In genomic region chr2:42492691-42493467, GRCh38 we compare ENCODE assay signal across 9 cellular contexts. TPM values are rescaled to one million over a fixed set of nuclear protein-coding genes. Genes with fewer than 3 reads are reported as not detected.
A peak's percentile ranks its signal among the peaks of the same experiment; 100 is the strongest.
DNase-seq lines count a peak whose midpoint lies in the region; ATAC-seq, FAIRE-seq and TF ChIP-seq lines count a peak whose summit lies in the region.
"Had no signal": no experiment of that assay in that cellular context is flagged by ENCODE, and none has a peak within 500 bp of the region (broad histone marks: within the 10 kb centered on the region; RNA-seq: fewer than 3 reads in every experiment).

No MANE protein-coding gene starts in this region.

- H3K36me3 Mint-ChIP-seq in activated naive CD4-positive, alpha-beta T cell treated with anti-CD3 and anti-CD28 coated beads, Interleukin-2, amount 10 ng/mL, durations not matched to agents 7 days and 5 days = no peaks in the 10 kb centered on the region

- ATAC-seq in lower lobe of right lung = peak; percentile 1 to 26
- peak; percentile 54 for ATAC-seq in stimulated activated naive CD8-positive, alpha-beta T cell treated with anti-CD3 and anti-CD28 coated beads, Interleukin-15, amount 100 ng/mL, for 72 hours
- ATAC-seq in HG03520 (IDR thresholded peaks at IDR 0.05; ENCODE audit: unreplicated experiment) = no peak
- no peak for ATAC-seq in esophagus mucosa

- peaks cover 38% of the 10 kb centered on the region for H3K27me3 ChIP-seq in lower lobe of right lung (ENCODE audit: low read depth)

- DNase-seq in COLO668 (lab: John Stamatoyannopoulos, UW; ENCODE audit: unreplicated experiment) (peak; percentile 84), NCI-H69 (lab: John Stamatoyannopoulos, UW) (peak; percentile 72), lower lobe of right lung (peak; percentile 56), GM19239 (ENCODE audit: insufficient read length, low spot score) (no peak)
- DNase-seq in activated naive CD4-positive, alpha-beta T cell treated with anti-CD3 and anti-CD28 coated beads, Interleukin-2, amount 10 ng/mL, durations not matched to agents 7 days and 5 days = peak; percentile 64
- DNase-seq in stimulated activated naive CD8-positive, alpha-beta T cell treated with anti-CD3 and anti-CD28 coated beads, Interleukin-15, amount 100 ng/mL, for 72 hours = peak; percentile 59 to 63

- peak overlapping the region; percentile 65 for H3K4me3 ChIP-seq in lower lobe of right lung

- peak overlapping the region; percentile 18 for H3K27ac ChIP-seq in lower lobe of right lung

- H3K27me3 Mint-ChIP-seq in activated naive CD4-positive, alpha-beta T cell treated with anti-CD3 and anti-CD28 coated beads, Interleukin-2, amount 10 ng/mL, durations not matched to agents 7 days and 5 days = peaks cover 51% of the 10 kb centered on the region
- H3K27me3 Mint-ChIP-seq in stimulated activated naive CD8-positive, alpha-beta T cell treated with anti-CD3 and anti-CD28 coated beads, Interleukin-15, amount 100 ng/mL, for 72 hours = peaks cover 12% of the 10 kb centered on the region

- H3K4me1 ChIP-seq in lower lobe of right lung = peaks cover 10% of the 10 kb centered on the region

- no peaks in the 10 kb centered on the region for H3K36me3 ChIP-seq in lower lobe of right lung

- FAIRE-seq in GM19239 (lab: Jason Lieb, UNC) = no peak
- FAIRE-seq: bronchial epithelial cell had no signal

- no peak overlapping the region for H3K27ac Mint-ChIP-seq in activated naive CD4-positive, alpha-beta T cell treated with anti-CD3 and anti-CD28 coated beads, Interleukin-2, amount 10 ng/mL, durations not matched to agents 7 days and 5 days
- no peak overlapping the region for H3K27ac Mint-ChIP-seq in stimulated activated naive CD8-positive, alpha-beta T cell treated with anti-CD3 and anti-CD28 coated beads, Interleukin-15, amount 100 ng/mL, for 72 hours

- CTCF ChIA-PET in activated naive CD4-positive, alpha-beta T cell treated with anti-CD3 and anti-CD28 coated beads, Interleukin-2, amount 10 ng/mL, durations not matched to agents 7 days and 5 days (lab: Charles Lee) = interaction anchor here (0.9 to 1.8 kb wide), 2 partner anchors 170 to 172 kb away, joined by 3 to 4 read pairs; no protein-coding TSS in a partner anchor

- intact Hi-C loops in lower lobe of right lung (cut with DNase I) = no loop called here

- peaks cover 14% of the 10 kb centered on the region for H3K4me1 Mint-ChIP-seq in activated naive CD4-positive, alpha-beta T cell treated with anti-CD3 and anti-CD28 coated beads, Interleukin-2, amount 10 ng/mL, durations not matched to agents 7 days and 5 days
- H3K4me1 Mint-ChIP-seq in stimulated activated naive CD8-positive, alpha-beta T cell treated with anti-CD3 and anti-CD28 coated beads, Interleukin-15, amount 100 ng/mL, for 72 hours = peaks cover 15% of the 10 kb centered on the region

- H3K9me3 ChIP-seq in lower lobe of right lung = no peaks in the 10 kb centered on the region

- peak overlapping the region; percentile 65 for H3K4me3 Mint-ChIP-seq in activated naive CD4-positive, alpha-beta T cell treated with anti-CD3 and anti-CD28 coated beads, Interleukin-2, amount 10 ng/mL, durations not matched to agents 7 days and 5 days
- peak overlapping the region; percentile 72 to 76 for H3K4me3 Mint-ChIP-seq in stimulated activated naive CD8-positive, alpha-beta T cell treated with anti-CD3 and anti-CD28 coated beads, Interleukin-15, amount 100 ng/mL, for 72 hours

- TF ChIP-seq CTCF in lower lobe of right lung (IDR thresholded peaks at IDR 0.05) = no peak

- H3K9me3 Mint-ChIP-seq in activated naive CD4-positive, alpha-beta T cell treated with anti-CD3 and anti-CD28 coated beads, Interleukin-2, amount 10 ng/mL, durations not matched to agents 7 days and 5 days = no peaks in the 10 kb centered on the region
- H3K9me3 Mint-ChIP-seq in stimulated activated naive CD8-positive, alpha-beta T cell treated with anti-CD3 and anti-CD28 coated beads, Interleukin-15, amount 100 ng/mL, for 72 hours = no peaks in the 10 kb centered on the region

RNA-seq across cellular contexts. Expression of gene KCNG3, which starts 0.9 kb away (rescaled TPM):
- total RNA-seq in lower lobe of right lung (0.89 TPM), esophagus mucosa (0.12 TPM)
- total RNA-seq: bronchial epithelial cell had no signal

Comparison
In these comparisons a context has a peak if more than half of its experiments do, and no peak if none do; other contexts are left out.
1. ATAC-seq: peak in lower lobe of right lung (2 of 2) and stimulated activated naive CD8-positive, alpha-beta T cell treated with anti-CD3 and anti-CD28 coated beads, Interleukin-15, amount 100 ng/mL, for 72 hours (single experiment); none in HG03520 (single experiment) and esophagus mucosa (single experiment).